ENCODE assay signal across 24 cellular contexts in the genomic region with DNA sequence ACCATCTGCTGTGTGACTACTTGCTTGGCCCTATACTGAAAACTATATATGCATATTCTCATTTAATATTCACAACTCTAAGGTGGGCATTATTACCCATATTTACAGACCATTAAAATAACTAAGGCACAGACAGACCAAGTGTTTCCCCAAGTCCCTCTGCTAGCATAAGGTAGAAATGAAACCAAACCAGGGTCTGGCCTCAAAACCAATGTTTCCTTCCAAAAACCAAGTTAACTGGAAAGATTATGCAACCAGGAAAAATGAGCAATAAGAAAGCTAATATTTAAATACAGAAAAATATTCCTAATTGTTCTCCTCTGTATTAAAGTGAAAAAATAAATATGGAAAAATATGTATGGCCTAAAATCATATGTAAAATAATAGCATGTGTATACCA. TPM values are rescaled to one million over a fixed set of nuclear protein-coding genes. Genes with fewer than 3 reads are reported as not detected.
DNase-seq lines count a peak whose midpoint lies in the region; ATAC-seq and TF ChIP-seq lines count a peak whose summit lies in the region.
"Had no signal": no experiment of that assay in that cellular context is flagged by ENCODE, and none has a peak within 500 bp of the region (broad histone marks: within the 10 kb centered on the region; RNA-seq: fewer than 3 reads in every experiment).

No MANE protein-coding gene starts in this region.

- H2AFZ ChIP-seq in mammary epithelial cell (ENCODE audit: low read depth, low read length) = no peak overlapping the region

- peaks cover 84% of the 10 kb centered on the region for H3K79me2 ChIP-seq in mammary epithelial cell (ENCODE audit: insufficient read depth, low read length)

- H3K9ac ChIP-seq in mammary epithelial cell (ENCODE audit: insufficient read depth, low read length) = no peak overlapping the region

- CTCF ChIA-PET in CD4-positive, alpha-beta memory T cell (lab: Charles Lee; ENCODE audit: partially characterized antibody) = interaction anchor here (1.0 to 1.5 kb wide), 4 partner anchors 8 to 165 kb away, joined by 3 read pairs; no protein-coding TSS in a partner anchor
- CTCF ChIA-PET in activated CD4-positive, alpha-beta memory T cell treated with anti-CD3 and anti-CD28 coated beads for 36 hours (lab: Charles Lee) = interaction anchor here (0.6 to 2.0 kb wide), 2 partner anchors 91 to 166 kb away, joined by 3 to 6 read pairs; no protein-coding TSS in a partner anchor
- CTCF ChIA-PET in mammary epithelial cell (lab: Charles Lee; ENCODE audit: low non-redundant PET) = no interaction called here

- TF ChIP-seq CTCF in AG10803 (conservative IDR thresholded peaks at IDR 0.05; ENCODE audit: low read length) (no peak), mammary epithelial cell (conservative IDR thresholded peaks at IDR 0.05 in 1 of 2, IDR thresholded peaks at IDR 0.05 in 1 of 2; ENCODE audit: extremely low read depth in 1 of 2, insufficient read depth in 1 of 2, low read depth in 1 of 2, low read length in 2 of 2) (no peak)

- DNase-seq in AG10803 (ENCODE audit: low read depth) = peak; percentile 22
- DNase-seq in CD4-positive, alpha-beta memory T cell = no peak
- no peak for DNase-seq in activated CD4-positive, alpha-beta memory T cell treated with anti-CD3 and anti-CD28 coated beads for 36 hours
- DNase-seq in fibroblast of gingiva (ENCODE audit: low read depth) = peak; percentile 23
- no peak for DNase-seq in head of caudate nucleus
- DNase-seq in mammary epithelial cell = no peak
- no peak for DNase-seq in KG1 (lab: John Stamatoyannopoulos, UW)
- DNase-seq: activated CD4-positive, CD25-positive, alpha-beta regulatory T cell; activated effector memory CD4-positive, alpha-beta T cell treated with anti-CD3 and anti-CD28 coated beads, Interleukin-2, amount 50 U/mL, for 16 hours; DMS79 treated with DMSO at 0.1 percent for 48 hours; erythroblast; GOT3; KBM-7; left cardiac atrium; NCI-H2029; NCI-H226; Peyer's patch; stimulated activated CD4-positive, alpha-beta T cell treated with anti-CD3 and anti-CD28 coated beads, Interleukin-1b, Interleukin-23, amount 100 ng/mL, for 48 hours; stimulated activated naive CD4-positive, alpha-beta T cell; tibial artery had no signal

- H3K36me3 ChIP-seq in CD4-positive, alpha-beta memory T cell (ENCODE audit: insufficient read depth, low read length) = peaks cover 40% of the 10 kb centered on the region
- H3K36me3 ChIP-seq in mammary epithelial cell (ENCODE audit: insufficient read depth, low read length) = peaks cover 26% of the 10 kb centered on the region

- H3K27me3 Mint-ChIP-seq in CD4-positive, alpha-beta memory T cell = no peaks in the 10 kb centered on the region
- no peaks in the 10 kb centered on the region for H3K27me3 Mint-ChIP-seq in activated CD4-positive, alpha-beta memory T cell treated with anti-CD3 and anti-CD28 coated beads for 36 hours

- no TSS peak for BruUV-seq in mammary epithelial cell (replicated peaks; lab: Mats Ljungman, UMichigan)

- dilution Hi-C loops in mammary epithelial cell (cut with HindIII; ENCODE audit: low sequenced_read_pairs) = no loop called here

- POLR2A ChIA-PET in CD4-positive, alpha-beta memory T cell (lab: Charles Lee; ENCODE audit: partially characterized antibody) = interaction anchor here (0.7 to 2.0 kb wide), 7 partner anchors 10 to 48 kb away, joined by 3 to 7 read pairs (median 4); no protein-coding TSS in a partner anchor
- POLR2A ChIA-PET in activated CD4-positive, alpha-beta memory T cell treated with anti-CD3 and anti-CD28 coated beads for 36 hours (lab: Charles Lee) = no interaction called here

- intact Hi-C loops in CD4-positive, alpha-beta memory T cell (cut with micrococcal nuclease) = no loop called here
- intact Hi-C loops in activated CD4-positive, alpha-beta memory T cell treated with anti-CD3 and anti-CD28 coated beads for 36 hours (cut with micrococcal nuclease) = no loop called here
- intact Hi-C loops in head of caudate nucleus (cut with DNase I) (no loop called here), mammary epithelial cell (cut with micrococcal nuclease) (no loop called here)

- no peak overlapping the region for H3K4me3 ChIP-seq in AG10803 (ENCODE audit: low read length)
- no peak overlapping the region for H3K4me3 ChIP-seq in CD4-positive, alpha-beta memory T cell (ENCODE audit: low read length in 2 of 2)
- no peak overlapping the region for H3K4me3 ChIP-seq in mammary epithelial cell (replicated peaks in 1 of 3; ENCODE audit: insufficient read depth in 1 of 3, low read depth in 2 of 3, low read length in 3 of 3)
- H3K4me3 ChIP-seq: Peyer's patch, SJSA1, tibial artery had no signal

- H3K27ac ChIP-seq in CD4-positive, alpha-beta memory T cell (ENCODE audit: low read depth, low read length) = no peak overlapping the region
- no peak overlapping the region for H3K27ac ChIP-seq in mammary epithelial cell (ENCODE audit: insufficient read depth, low read depth, low read length)
- H3K27ac ChIP-seq: SJSA1, tibial artery had no signal

- in situ Hi-C loops in mammary epithelial cell (cut with MboI; ENCODE audit: low sequenced_read_pairs in 2 of 2) = no loop called here

- no peaks in the 10 kb centered on the region for H3K27me3 ChIP-seq in CD4-positive, alpha-beta memory T cell (ENCODE audit: insufficient read depth, low read length)
- H3K27me3 ChIP-seq in mammary epithelial cell (ENCODE audit: insufficient read depth, low read length) = no peaks in the 10 kb centered on the region
- H3K27me3 ChIP-seq: Peyer's patch, SJSA1, tibial artery had no signal

- H3K4me1 ChIP-seq in CD4-positive, alpha-beta memory T cell (ENCODE audit: insufficient read depth, low read length) = peaks cover 78% of the 10 kb centered on the region
- H3K4me1 ChIP-seq in mammary epithelial cell (ENCODE audit: insufficient read depth, low read length) = peaks cover 4% of the 10 kb centered on the region

- H3K4me3 Mint-ChIP-seq in CD4-positive, alpha-beta memory T cell = peak overlapping the region in 1 of 8 donors; percentile 24
- H3K4me3 Mint-ChIP-seq in activated CD4-positive, alpha-beta memory T cell treated with anti-CD3 and anti-CD28 coated beads for 36 hours = no peak overlapping the region
- H3K4me3 Mint-ChIP-seq: neural crest cell; T-helper 1 cell treated with Interleukin-12 subunit alpha and Interleukin-12 subunit beta and Interleukin-4 antibody, amounts not matched to agents 30 μg/mL and 1 μg/mL, for 36 hours had no signal

- ATAC-seq in HG02884 (IDR thresholded peaks at IDR 0.05; ENCODE audit: unreplicated experiment) = no peak
- ATAC-seq: left cardiac atrium had no signal

- peak overlapping the region; percentile 2 to 67 (median 36) for H3K27ac Mint-ChIP-seq in CD4-positive, alpha-beta memory T cell
- peak overlapping the region; percentile 24 for H3K27ac Mint-ChIP-seq in activated CD4-positive, alpha-beta memory T cell treated with anti-CD3 and anti-CD28 coated beads for 36 hours
- H3K27ac Mint-ChIP-seq: T-helper 1 cell treated with Interleukin-12 subunit alpha and Interleukin-12 subunit beta and Interleukin-4 antibody, amounts not matched to agents 30 μg/mL and 1 μg/mL, for 36 hours had no signal

- H3K9me3 ChIP-seq in CD4-positive, alpha-beta memory T cell (ENCODE audit: control insufficient read depth in 1 of 2, low read length in 2 of 2) = no peaks in the 10 kb centered on the region
- no peaks in the 10 kb centered on the region for H3K9me3 ChIP-seq in mammary epithelial cell (replicated peaks; ENCODE audit: insufficient read depth, low read length)
- H3K9me3 ChIP-seq: Peyer's patch, SJSA1, tibial artery had no signal

- H3K4me1 Mint-ChIP-seq in CD4-positive, alpha-beta memory T cell = peaks cover 50 to 84% (median 66%) of the 10 kb centered on the region in 4 donors
- H3K4me1 Mint-ChIP-seq in activated CD4-positive, alpha-beta memory T cell treated with anti-CD3 and anti-CD28 coated beads for 36 hours (ENCODE audit: low read depth) = peaks cover 74% of the 10 kb centered on the region
- H3K4me1 Mint-ChIP-seq: neural crest cell had no signal

- H4K20me1 ChIP-seq in mammary epithelial cell (ENCODE audit: insufficient read depth, low read length) = peaks cover 2% of the 10 kb centered on the region

- H3K4me2 ChIP-seq in mammary epithelial cell (ENCODE audit: insufficient read depth, low read depth, low read length) = no peak overlapping the region

- peaks cover 55 to 63% of the 10 kb centered on the region in 2 donors for H3K36me3 Mint-ChIP-seq in CD4-positive, alpha-beta memory T cell
- H3K36me3 Mint-ChIP-seq in activated CD4-positive, alpha-beta memory T cell treated with anti-CD3 and anti-CD28 coated beads for 36 hours = peaks cover 44% of the 10 kb centered on the region

- no peaks in the 10 kb centered on the region for H3K9me3 Mint-ChIP-seq in CD4-positive, alpha-beta memory T cell
- no peaks in the 10 kb centered on the region for H3K9me3 Mint-ChIP-seq in activated CD4-positive, alpha-beta memory T cell treated with anti-CD3 and anti-CD28 coated beads for 36 hours
- H3K9me3 Mint-ChIP-seq: neural crest cell; T-helper 1 cell treated with Interleukin-12 subunit alpha and Interleukin-12 subunit beta and Interleukin-4 antibody, amounts not matched to agents 30 μg/mL and 1 μg/mL, for 36 hours had no signal

RNA-seq across cellular contexts. Expression of a gene that starts 50.1 kb away (rescaled TPM):
- 100 to 1,000 TPM; 347 to 350 TPM for total RNA-seq in CD4-positive, alpha-beta memory T cell
- 10 to 100 TPM; 35.7 to 90.7 TPM for polyA plus RNA-seq in CD4-positive, alpha-beta memory T cell
- 100 to 1,000 TPM; 201 to 214 TPM for total RNA-seq in activated CD4-positive, alpha-beta memory T cell treated with anti-CD3 and anti-CD28 coated beads for 36 hours
- 100 to 1,000 TPM in 1 of 2 donors, 10 to 100 TPM in 1; 81.0 to 166 TPM for total RNA-seq in mammary epithelial cell
- 148 TPM for polyA plus RNA-seq in mammary epithelial cell
- 228 TPM for polyA minus RNA-seq in mammary epithelial cell

Comparison
In these comparisons a context has a peak if more than half of its experiments do, and no peak if none do; other contexts are left out.
1. DNase-seq: peak in AG10803 (single experiment) and fibroblast of gingiva (single experiment); none in CD4-positive, alpha-beta memory T cell (0 of 5), activated CD4-positive, alpha-beta memory T cell treated with anti-CD3 and anti-CD28 coated beads for 36 hours (single experiment), head of caudate nucleus (0 of 42), mammary epithelial cell (single experiment) and KG1 (single experiment).